In the genomic region with DNA sequence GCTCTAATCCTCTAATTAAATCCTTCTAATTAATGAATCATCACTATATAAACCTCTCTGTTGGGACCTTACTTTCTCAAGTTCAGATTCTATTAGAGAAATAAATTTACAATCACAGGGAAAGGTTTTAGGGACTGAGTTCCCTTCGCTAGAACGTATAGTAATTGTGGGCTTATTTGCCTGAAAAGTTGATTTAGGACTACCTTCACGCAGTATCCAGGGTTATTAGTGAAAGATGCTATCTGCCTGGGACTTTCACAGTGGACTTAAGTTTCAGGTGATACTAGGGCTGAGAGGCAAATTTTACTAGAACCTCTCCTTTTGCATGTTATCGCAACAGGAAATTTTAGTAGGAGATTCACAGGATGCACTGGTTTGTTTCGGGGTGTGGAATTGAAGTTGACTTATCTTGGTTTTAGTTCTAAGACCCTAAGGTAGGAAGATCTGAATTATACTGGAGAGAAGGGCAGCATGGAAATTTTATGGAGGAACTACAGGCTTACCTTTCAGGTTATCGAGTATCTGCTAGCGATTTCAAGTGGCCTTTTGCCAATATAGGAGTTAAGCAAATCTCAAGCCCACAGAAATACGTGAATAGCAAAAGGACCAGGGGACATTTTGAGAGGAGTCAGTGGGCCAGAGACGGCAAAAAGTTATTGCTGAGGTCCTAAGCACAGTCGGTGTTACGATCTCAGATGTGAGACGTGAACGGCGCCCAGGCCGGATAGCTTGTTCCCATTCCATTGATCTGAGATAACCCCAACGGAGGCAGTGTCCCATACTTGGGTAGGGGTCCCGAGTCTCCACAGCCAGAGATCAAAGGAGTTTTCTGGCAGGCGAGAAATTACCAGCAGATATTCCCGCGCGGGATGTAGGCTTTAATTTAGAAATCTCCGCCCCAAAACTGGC, we compare ENCODE assay signal across 8 cellular contexts. TPM values are rescaled to one million over a fixed set of nuclear protein-coding genes. Genes with fewer than 3 reads are reported as not detected.
DNase-seq lines count a peak whose midpoint lies in the region; ATAC-seq, FAIRE-seq and TF ChIP-seq lines count a peak whose summit lies in the region.

No MANE protein-coding gene starts in this region.

- H3K9me3 ChIP-seq in ectodermal cell (ENCODE audit: control insufficient read depth, low read length) (no peaks in the 10 kb centered on the region), mucosa of descending colon (no peaks in the 10 kb centered on the region)

- no peaks in the 10 kb centered on the region for H3K36me3 ChIP-seq in ectodermal cell (ENCODE audit: control insufficient read depth, insufficient read depth, low read length)
- no peaks in the 10 kb centered on the region for H3K36me3 ChIP-seq in mucosa of descending colon (ENCODE audit: low read depth)

- H3K4me3 ChIP-seq in ectodermal cell (ENCODE audit: insufficient read depth, low read depth, low read length) (peak overlapping the region; percentile 90), mucosa of descending colon (peak overlapping the region; percentile 65)

- no peak for TF ChIP-seq CTCF in mucosa of descending colon (IDR thresholded peaks at IDR 0.05)

- DNase-seq in DMS53 treated with DMSO at 0.1 percent for 48 hours (lab: John Stamatoyannopoulos, UW; ENCODE audit: unreplicated experiment) (peak; percentile 26), HCEC 1CT (peak; percentile 11), RKO (ENCODE audit: low spot score) (peak; percentile 57), mucosa of descending colon (peak in 2 of 3 donors; percentile 57 to 61), urothelium cell line (ENCODE audit: low spot score) (peak; percentile 3), NCI-H1092 (lab: John Stamatoyannopoulos, UW) (no peak), NK-92 (lab: John Stamatoyannopoulos, UW; ENCODE audit: unreplicated experiment) (no peak)

- H3K27ac ChIP-seq in ectodermal cell (ENCODE audit: insufficient read depth, low read depth, low read length, poor library complexity, severe bottlenecking), result peak overlapping the region; percentile 61

- intact Hi-C loops in mucosa of descending colon (cut with DNase I, micrococcal nuclease), result loop anchor here (5.0 to 10.0 kb wide), 4 partner anchors 87 to 437 kb away; a partner anchor contains a TSS

- FAIRE-seq in urothelium cell line (lab: Jason Lieb, UNC), result no peak

- peak; percentile 22 for ATAC-seq in mucosa of descending colon

- H3K27me3 ChIP-seq in ectodermal cell (ENCODE audit: control insufficient read depth, insufficient read depth, low read length, poor library complexity, severe bottlenecking), result no peaks in the 10 kb centered on the region

- H3K4me1 ChIP-seq in ectodermal cell (ENCODE audit: control insufficient read depth, insufficient read depth, low read length) (peaks cover 8% of the 10 kb centered on the region), mucosa of descending colon (ENCODE audit: low read depth) (peaks cover 43% of the 10 kb centered on the region)

- 21% methylated on average over 22 of the region's 22 CpGs for WGBS in ectodermal cell, 2 experiments

RNA-seq across cellular contexts. Expression of a gene that starts 0.7 kb away (rescaled TPM):
- polyA plus RNA-seq in ectodermal cell (2013, experiment 1 of 4), result 10.9 TPM
- 12.1 TPM for polyA plus RNA-seq in ectodermal cell (2013, experiment 2 of 4)
- 8.9 TPM for polyA plus RNA-seq in ectodermal cell (2013, experiment 3 of 4)
- polyA plus RNA-seq in ectodermal cell (2013, experiment 4 of 4), result 9.2 TPM
- 1 to 10 TPM; 6.5 to 8.3 (median 7.6) TPM for total RNA-seq in mucosa of descending colon

RNA-seq across cellular contexts. Expression of a gene that starts 8.0 kb away (rescaled TPM):
- polyA plus RNA-seq in ectodermal cell (2013, experiment 1 of 4), result 1.6 TPM
- polyA plus RNA-seq in ectodermal cell (2013, experiment 2 of 4), result 1.7 TPM
- polyA plus RNA-seq in ectodermal cell (2013, experiment 3 of 4), result 1.4 TPM
- polyA plus RNA-seq in ectodermal cell (2013, experiment 4 of 4), result 0.77 TPM
- under 1 TPM in 1 of 3 donors, not detected in 2; 0.25 TPM for total RNA-seq in mucosa of descending colon

RNA-seq across cellular contexts. Expression of a gene that starts 38.1 kb away (rescaled TPM):
- polyA plus RNA-seq in ectodermal cell (2013, experiment 1 of 4), result 6.9 TPM
- 6.5 TPM for polyA plus RNA-seq in ectodermal cell (2013, experiment 2 of 4)
- 5.9 TPM for polyA plus RNA-seq in ectodermal cell (2013, experiment 3 of 4)
- 6.9 TPM for polyA plus RNA-seq in ectodermal cell (2013, experiment 4 of 4)
- total RNA-seq in mucosa of descending colon, result 1 to 10 TPM; 2.2 to 9.9 (median 3.9) TPM

RNA-seq across cellular contexts. Expression of a gene that starts 53.8 kb away (rescaled TPM):
- 9.0 TPM for polyA plus RNA-seq in ectodermal cell (2013, experiment 1 of 4)
- polyA plus RNA-seq in ectodermal cell (2013, experiment 2 of 4), result 10.4 TPM
- polyA plus RNA-seq in ectodermal cell (2013, experiment 3 of 4), result 7.8 TPM
- 8.5 TPM for polyA plus RNA-seq in ectodermal cell (2013, experiment 4 of 4)
- 10 to 100 TPM; 16.0 to 18.7 (median 18.1) TPM for total RNA-seq in mucosa of descending colon

Comparison
In these comparisons a context has a peak if more than half of its experiments do, and no peak if none do; other contexts are left out.
1. DNase-seq: peak in DMS53 treated with DMSO at 0.1 percent for 48 hours (single experiment), HCEC 1CT (single experiment), RKO (single experiment), mucosa of descending colon (2 of 3) and urothelium cell line (single experiment); none in NCI-H1092 (single experiment) and NK-92 (single experiment).